ENCODE assay signal across 15 cellular contexts in genomic region chr1:245772325-245772724, GRCh38.
"Had no signal": no experiment of that assay in that cellular context is flagged by ENCODE, and none has a peak within 500 bp of the region (broad histone marks: within the 10 kb centered on the region; RNA-seq: fewer than 3 reads in every experiment).

No MANE protein-coding gene starts in this region.

- H3K27me3 Mint-ChIP-seq: stimulated activated naive CD8-positive, alpha-beta T cell treated with anti-CD3 and anti-CD28 coated beads, Interleukin-15, amount 100 ng/mL, for 72 hours; type B pancreatic cell had no signal

- H3K27me3 ChIP-seq: adrenal gland, colonic mucosa had no signal

- H3K4me1 Mint-ChIP-seq: stimulated activated naive CD8-positive, alpha-beta T cell treated with anti-CD3 and anti-CD28 coated beads, Interleukin-15, amount 100 ng/mL, for 72 hours had no signal

- H3K9me3 ChIP-seq: adrenal gland, colonic mucosa, psoas muscle had no signal

- H3K27ac Mint-ChIP-seq: activated T-helper 2 cell treated with anti-CD3 and anti-CD28 coated beads, Interferon-gamma antibody, Interleukin-2, Interleukin-4, amounts not matched to agents 10 μg/mL and 5 μg/mL and 100 μg/mL, durations not matched to agents 14 hours and 24 hours and 36 hours; stimulated activated naive CD8-positive, alpha-beta T cell treated with anti-CD3 and anti-CD28 coated beads, Interleukin-15, amount 100 ng/mL, for 72 hours; type B pancreatic cell had no signal

- DNase-seq: activated CD4-positive, alpha-beta T cell treated with anti-CD3 and anti-CD28 coated beads for 1 hour; activated CD4-positive, alpha-beta T cell treated with anti-CD3 and anti-CD28 coated beads, Interleukin-2, amount 50 U/mL, for 4 hours; activated naive CD4-positive, alpha-beta T cell treated with anti-CD3 and anti-CD28 coated beads, Interleukin-2, amount 50 U/mL, for 16 hours; activated T-cell treated with anti-CD3 and anti-CD28 coated beads, Interleukin-2, amount 50 U/mL, for 1 hour; colonic mucosa; mesendoderm; psoas muscle; stimulated activated CD4-positive, alpha-beta T cell treated with anti-CD3 and anti-CD28 coated beads, Interleukin-1b, Interleukin-23, amount 100 ng/mL, for 48 hours; stimulated activated naive CD8-positive, alpha-beta T cell treated with anti-CD3 and anti-CD28 coated beads, Interleukin-15, amount 100 ng/mL, for 72 hours; T-helper 9 cell had no signal

- H3K36me3 ChIP-seq: adrenal gland, colonic mucosa had no signal

- H3K27ac ChIP-seq: adrenal gland, colonic mucosa, psoas muscle had no signal

- H3K9me3 Mint-ChIP-seq: activated T-helper 2 cell treated with anti-CD3 and anti-CD28 coated beads, Interferon-gamma antibody, Interleukin-2, Interleukin-4, amounts not matched to agents 10 μg/mL and 5 μg/mL and 100 μg/mL, durations not matched to agents 14 hours and 24 hours and 36 hours; stimulated activated naive CD8-positive, alpha-beta T cell treated with anti-CD3 and anti-CD28 coated beads, Interleukin-15, amount 100 ng/mL, for 72 hours; type B pancreatic cell had no signal

- ATAC-seq: esophagus mucosa; psoas muscle; sciatic nerve; stimulated activated naive CD8-positive, alpha-beta T cell treated with anti-CD3 and anti-CD28 coated beads, Interleukin-15, amount 100 ng/mL, for 72 hours had no signal

- H3K4me3 ChIP-seq: adrenal gland, colonic mucosa, psoas muscle had no signal

- H3K4me3 Mint-ChIP-seq: stimulated activated naive CD8-positive, alpha-beta T cell treated with anti-CD3 and anti-CD28 coated beads, Interleukin-15, amount 100 ng/mL, for 72 hours; type B pancreatic cell had no signal

- H3K4me1 ChIP-seq: colonic mucosa, psoas muscle had no signal
